1 cellular context compared by ENCODE assay signal in genomic region chr2:190880374-190881073, GRCh38.
TF ChIP-seq lines count a peak whose summit lies in the region.

GLS (plus strand) TSS chr2:190880821; CDS start chr2:190881085, 264 bp downstream.

TF ChIP-seq in SK-N-SH, 30 proteins besides CTCF, POLR2A, EP300 and RAD21 (continued from another document):
- no peak for TF ChIP-seq USF1 (IDR thresholded peaks at IDR 0.05; ENCODE audit: borderline replicate concordance, low read depth)
- no peak for TF ChIP-seq ELF1 (IDR thresholded peaks at IDR 0.05)
- peak; percentile 48 for TF ChIP-seq CHD2 (IDR thresholded peaks at IDR 0.05; ENCODE audit: low read length, partially characterized antibody)
- no peak for TF ChIP-seq MEF2A (IDR thresholded peaks at IDR 0.05; ENCODE audit: borderline replicate concordance, low read depth)
- TF ChIP-seq, protein P1, sequence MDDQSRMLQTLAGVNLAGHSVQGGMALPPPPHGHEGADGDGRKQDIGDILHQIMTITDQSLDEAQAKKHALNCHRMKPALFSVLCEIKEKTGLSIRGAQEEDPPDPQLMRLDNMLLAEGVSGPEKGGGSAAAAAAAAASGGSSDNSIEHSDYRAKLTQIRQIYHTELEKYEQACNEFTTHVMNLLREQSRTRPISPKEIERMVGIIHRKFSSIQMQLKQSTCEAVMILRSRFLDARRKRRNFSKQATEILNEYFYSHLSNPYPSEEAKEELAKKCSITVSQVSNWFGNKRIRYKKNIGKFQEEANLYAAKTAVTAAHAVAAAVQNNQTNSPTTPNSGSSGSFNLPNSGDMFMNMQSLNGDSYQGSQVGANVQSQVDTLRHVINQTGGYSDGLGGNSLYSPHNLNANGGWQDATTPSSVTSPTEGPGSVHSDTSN (IDR thresholded peaks at IDR 0.05): peak; percentile 93
- TF ChIP-seq GABPA (IDR thresholded peaks at IDR 0.05; ENCODE audit: low read depth): no peak
- no peak for TF ChIP-seq MAX (IDR thresholded peaks at IDR 0.05; ENCODE audit: low read depth)
- no peak for TF ChIP-seq JUND (IDR thresholded peaks at IDR 0.05)
TF ChIP-seq in SK-N-SH: peak in this region for 9.
